Comparison of ENCODE assay signal across 10 cellular contexts in the genomic region with DNA sequence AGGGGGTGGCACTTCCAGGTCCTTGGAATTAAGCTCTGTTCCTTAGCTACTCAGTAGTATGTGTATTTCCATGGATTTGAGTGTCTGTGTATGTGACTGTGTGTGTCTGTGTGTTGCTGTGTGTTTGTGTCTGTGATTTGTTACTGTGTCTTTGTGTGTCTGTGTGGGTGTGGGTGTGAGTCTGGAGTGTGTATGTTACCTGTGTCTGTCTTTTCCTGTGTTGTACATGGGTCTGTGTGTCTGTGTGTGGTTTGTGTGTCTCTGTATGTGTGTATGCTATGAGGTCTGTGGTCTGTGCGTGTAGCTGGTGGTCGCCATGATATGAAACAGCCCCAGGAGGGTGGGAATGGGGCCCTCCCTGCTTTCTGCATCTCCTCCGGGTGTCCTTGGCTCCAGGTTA. TPM values are rescaled to one million over a fixed set of nuclear protein-coding genes. Genes with fewer than 3 reads are reported as not detected.
"Had no signal": no experiment of that assay in that cellular context is flagged by ENCODE, and none has a peak within 500 bp of the region (broad histone marks: within the 10 kb centered on the region; RNA-seq: fewer than 3 reads in every experiment).

No MANE protein-coding gene starts in this region.

RNA-seq across cellular contexts. Expression of gene NUTM2G, which starts 8.8 kb away (rescaled TPM):
- total RNA-seq: activated CD4-positive, alpha-beta T cell treated with anti-CD3 and anti-CD28 coated beads, Interleukin-2, amount 10 ng/mL, durations not matched to agents 24 days and 14 days; activated CD8-positive, alpha-beta memory T cell treated with anti-CD3 and anti-CD28 coated beads for 36 hours; activated CD8-positive, alpha-beta T cell treated with anti-CD3 and anti-CD28 coated beads for 36 hours; activated naive CD8-positive, alpha-beta T cell treated with anti-CD3 and anti-CD28 coated beads, Interleukin-2, amount 10 ng/mL, durations not matched to agents 7 days and 5 days; ascending aorta; breast epithelium; PC-9; Right ventricle myocardium superior; T-helper 2 cell treated with Interferon-gamma antibody and Interleukin-4, amounts not matched to agents 100 ng/mL and 5 ng/mL, for 36 hours had no signal
- polyA plus RNA-seq: adipose tissue had no signal
